Comparison of ENCODE assay signal across 11 cellular contexts in the genomic region with DNA sequence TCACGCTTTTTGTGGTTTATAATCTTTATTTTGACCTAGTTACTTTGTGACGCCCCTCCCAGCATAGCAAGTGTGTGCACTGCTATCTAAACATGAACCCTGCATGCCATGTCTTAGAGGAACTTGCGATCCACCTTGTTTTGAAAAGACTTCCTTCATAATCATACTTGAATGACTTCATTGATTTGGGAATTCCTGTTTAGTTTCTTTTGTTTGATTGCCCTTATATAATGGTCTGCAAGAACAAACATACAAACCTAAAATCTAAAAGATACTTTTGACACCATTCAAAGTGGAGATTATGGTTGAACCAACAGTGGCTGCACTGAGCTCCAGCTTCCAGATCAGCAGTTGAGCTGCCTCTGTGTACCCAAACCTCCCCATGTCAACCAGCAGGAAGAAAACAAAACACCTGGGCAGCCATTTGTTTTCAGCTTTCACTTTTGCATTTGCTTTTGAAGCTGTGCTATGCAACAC.
A peak's percentile ranks its signal among the peaks of the same experiment; 100 is the strongest.
DNase-seq lines count a peak whose midpoint lies in the region; ATAC-seq and TF ChIP-seq lines count a peak whose summit lies in the region.
"Had no signal": no experiment of that assay in that cellular context is flagged by ENCODE, and none has a peak within 500 bp of the region (broad histone marks: within the 10 kb centered on the region; RNA-seq: fewer than 3 reads in every experiment).

No MANE protein-coding gene starts in this region.

- intact Hi-C loops in uterus (cut with DNase I; ENCODE audit: low total_unique reads) = no loop called here

- peak; percentile 12 to 29 for ATAC-seq in activated T-cell treated with anti-CD3 and anti-CD28 coated beads, Interleukin-2, amount 50 U/mL, for 4 hours
- ATAC-seq in T-cell (replicated peaks in 1 of 4) (peak; percentile 63 to 70 (median 66)), GM21390 (IDR thresholded peaks at IDR 0.05; ENCODE audit: unreplicated experiment) (no peak)
- ATAC-seq in stimulated activated memory B cell treated with anti-CD40 and anti-IgM and Interleukin-4, amounts not matched to agents 10 μg/mL and 1 μg/mL and 100 μg/mL, for 72 hours = no peak

- no peak for DNase-seq in activated T-cell treated with anti-CD3 and anti-CD28 coated beads, Interleukin-2, amount 50 U/mL, for 4 hours
- no peak for DNase-seq in activated T-cell treated with anti-CD3 and anti-CD28 coated beads, Interleukin-2, amount 50 U/mL, for 1 hour
- DNase-seq in T-cell = peak in 31 of 34 experiments; percentile 25 to 79 (median 54)
- no peak for DNase-seq in uterus
- no peak for DNase-seq in dermis blood vessel endothelial cell
- DNase-seq: activated CD8-positive, alpha-beta memory T cell treated with anti-CD3 and anti-CD28 coated beads, Interleukin-2, amount 50 U/mL, for 4 hours; NCI-H1930 had no signal

- H3K4me1 ChIP-seq in duodenal mucosa (ENCODE audit: control insufficient read depth in 1 of 2, insufficient read depth in 2 of 2, low read length in 2 of 2) (peaks cover 12 to 45% of the 10 kb centered on the region in 2 donors), uterus (no peaks in the 10 kb centered on the region)

- peaks cover 98% of the 10 kb centered on the region for H3K4me1 Mint-ChIP-seq in activated T-cell treated with anti-CD3 and anti-CD28 coated beads, Interleukin-2, amount 50 U/mL, for 4 hours (ENCODE audit: low read depth)
- H3K4me1 Mint-ChIP-seq in T-cell = peaks cover 100% of the 10 kb centered on the region in 3 donors
- peaks cover 87% of the 10 kb centered on the region for H3K4me1 Mint-ChIP-seq in stimulated activated memory B cell treated with anti-CD40 and anti-IgM and Interleukin-4, amounts not matched to agents 10 μg/mL and 1 μg/mL and 100 μg/mL, for 72 hours

- CTCF ChIA-PET in T-cell (lab: Charles Lee) = interaction anchor here (0.7 to 4.8 kb wide), 11 partner anchors 9 to 81 kb away, joined by 3 to 95 read pairs (median 7); no protein-coding TSS in a partner anchor

- no peaks in the 10 kb centered on the region for H3K27me3 Mint-ChIP-seq in activated T-cell treated with anti-CD3 and anti-CD28 coated beads, Interleukin-2, amount 50 U/mL, for 4 hours (ENCODE audit: low read depth)
- no peaks in the 10 kb centered on the region for H3K27me3 Mint-ChIP-seq in T-cell
- no peaks in the 10 kb centered on the region for H3K27me3 Mint-ChIP-seq in stimulated activated memory B cell treated with anti-CD40 and anti-IgM and Interleukin-4, amounts not matched to agents 10 μg/mL and 1 μg/mL and 100 μg/mL, for 72 hours

- TF ChIP-seq CTCF in uterus (IDR thresholded peaks at IDR 0.05) = no peak

- H3K36me3 Mint-ChIP-seq in activated T-cell treated with anti-CD3 and anti-CD28 coated beads, Interleukin-2, amount 50 U/mL, for 4 hours (ENCODE audit: insufficient read depth) = no peaks in the 10 kb centered on the region
- H3K36me3 Mint-ChIP-seq in T-cell = no peaks in the 10 kb centered on the region
- H3K36me3 Mint-ChIP-seq in stimulated activated memory B cell treated with anti-CD40 and anti-IgM and Interleukin-4, amounts not matched to agents 10 μg/mL and 1 μg/mL and 100 μg/mL, for 72 hours = no peaks in the 10 kb centered on the region

- H3K27me3 ChIP-seq in duodenal mucosa (ENCODE audit: control insufficient read depth in 1 of 2, insufficient read depth in 2 of 2, low read length in 2 of 2) (no peaks in the 10 kb centered on the region), uterus (no peaks in the 10 kb centered on the region)
- H3K27me3 ChIP-seq: tibial nerve had no signal

- peak overlapping the region; percentile 78 for H3K4me3 Mint-ChIP-seq in activated T-cell treated with anti-CD3 and anti-CD28 coated beads, Interleukin-2, amount 50 U/mL, for 4 hours
- H3K4me3 Mint-ChIP-seq in T-cell = peak overlapping the region; percentile 74 to 77 (median 75)
- H3K4me3 Mint-ChIP-seq in stimulated activated memory B cell treated with anti-CD40 and anti-IgM and Interleukin-4, amounts not matched to agents 10 μg/mL and 1 μg/mL and 100 μg/mL, for 72 hours = no peak overlapping the region

- H3K9me3 ChIP-seq in duodenal mucosa (ENCODE audit: control insufficient read depth in 1 of 2, low read length in 2 of 2) = no peaks in the 10 kb centered on the region
- no peaks in the 10 kb centered on the region for H3K9me3 ChIP-seq in uterus
- H3K9me3 ChIP-seq: tibial nerve had no signal

- H3K27ac Mint-ChIP-seq in T-cell = peak overlapping the region; percentile 96 to 98
- peak overlapping the region; percentile 59 for H3K27ac Mint-ChIP-seq in stimulated activated memory B cell treated with anti-CD40 and anti-IgM and Interleukin-4, amounts not matched to agents 10 μg/mL and 1 μg/mL and 100 μg/mL, for 72 hours

- POLR2A ChIA-PET in T-cell (lab: Charles Lee) = interaction anchor here (0.5 to 7.3 kb wide), 22 partner anchors 8 to 106 kb away, joined by 3 to 417 read pairs (median 4); no protein-coding TSS in a partner anchor

- H3K9ac ChIP-seq in duodenal mucosa (ENCODE audit: low read depth in 1 of 2, low read length in 2 of 2) = peak overlapping the region; percentile 9 to 12

- H3K27ac ChIP-seq in duodenal mucosa (ENCODE audit: low read depth, low read length) = no peak overlapping the region
- peak overlapping the region in 1 of 2 donors; percentile 2 for H3K27ac ChIP-seq in uterus

- H3K36me3 ChIP-seq in duodenal mucosa (ENCODE audit: control insufficient read depth in 1 of 2, insufficient read depth in 2 of 2, low read length in 2 of 2) = no peaks in the 10 kb centered on the region
- H3K36me3 ChIP-seq in uterus = no peaks in the 10 kb centered on the region
- H3K36me3 ChIP-seq: tibial nerve had no signal

- H3K9me3 Mint-ChIP-seq in activated T-cell treated with anti-CD3 and anti-CD28 coated beads, Interleukin-2, amount 50 U/mL, for 4 hours = no peaks in the 10 kb centered on the region
- no peaks in the 10 kb centered on the region for H3K9me3 Mint-ChIP-seq in T-cell
- H3K9me3 Mint-ChIP-seq in stimulated activated memory B cell treated with anti-CD40 and anti-IgM and Interleukin-4, amounts not matched to agents 10 μg/mL and 1 μg/mL and 100 μg/mL, for 72 hours = no peaks in the 10 kb centered on the region

- H3K4me3 ChIP-seq in duodenal mucosa (ENCODE audit: low read depth in 1 of 2, low read length in 2 of 2) = peak overlapping the region; percentile 18 to 32
- no peak overlapping the region for H3K4me3 ChIP-seq in uterus
- H3K4me3 ChIP-seq: tibial nerve had no signal

- no peak for TF ChIP-seq POLR2A in uterus (IDR thresholded peaks at IDR 0.05)

Comparison
In these comparisons a context has a peak if more than half of its experiments do, and no peak if none do; other contexts are left out.
1. ATAC-seq: peak in activated T-cell treated with anti-CD3 and anti-CD28 coated beads, Interleukin-2, amount 50 U/mL, for 4 hours (2 of 2) and T-cell (4 of 4); none in stimulated activated memory B cell treated with anti-CD40 and anti-IgM and Interleukin-4, amounts not matched to agents 10 μg/mL and 1 μg/mL and 100 μg/mL, for 72 hours (single experiment) and GM21390 (single experiment).
2. DNase-seq: peak in T-cell (31 of 34); none in activated T-cell treated with anti-CD3 and anti-CD28 coated beads, Interleukin-2, amount 50 U/mL, for 4 hours (single experiment), activated T-cell treated with anti-CD3 and anti-CD28 coated beads, Interleukin-2, amount 50 U/mL, for 1 hour (single experiment), uterus (0 of 2) and dermis blood vessel endothelial cell (single experiment).
3. H3K4me3 ChIP-seq: peak in duodenal mucosa (2 of 2); none in uterus (0 of 2).